29 cellular contexts compared by ENCODE assay signal in the genomic region with DNA sequence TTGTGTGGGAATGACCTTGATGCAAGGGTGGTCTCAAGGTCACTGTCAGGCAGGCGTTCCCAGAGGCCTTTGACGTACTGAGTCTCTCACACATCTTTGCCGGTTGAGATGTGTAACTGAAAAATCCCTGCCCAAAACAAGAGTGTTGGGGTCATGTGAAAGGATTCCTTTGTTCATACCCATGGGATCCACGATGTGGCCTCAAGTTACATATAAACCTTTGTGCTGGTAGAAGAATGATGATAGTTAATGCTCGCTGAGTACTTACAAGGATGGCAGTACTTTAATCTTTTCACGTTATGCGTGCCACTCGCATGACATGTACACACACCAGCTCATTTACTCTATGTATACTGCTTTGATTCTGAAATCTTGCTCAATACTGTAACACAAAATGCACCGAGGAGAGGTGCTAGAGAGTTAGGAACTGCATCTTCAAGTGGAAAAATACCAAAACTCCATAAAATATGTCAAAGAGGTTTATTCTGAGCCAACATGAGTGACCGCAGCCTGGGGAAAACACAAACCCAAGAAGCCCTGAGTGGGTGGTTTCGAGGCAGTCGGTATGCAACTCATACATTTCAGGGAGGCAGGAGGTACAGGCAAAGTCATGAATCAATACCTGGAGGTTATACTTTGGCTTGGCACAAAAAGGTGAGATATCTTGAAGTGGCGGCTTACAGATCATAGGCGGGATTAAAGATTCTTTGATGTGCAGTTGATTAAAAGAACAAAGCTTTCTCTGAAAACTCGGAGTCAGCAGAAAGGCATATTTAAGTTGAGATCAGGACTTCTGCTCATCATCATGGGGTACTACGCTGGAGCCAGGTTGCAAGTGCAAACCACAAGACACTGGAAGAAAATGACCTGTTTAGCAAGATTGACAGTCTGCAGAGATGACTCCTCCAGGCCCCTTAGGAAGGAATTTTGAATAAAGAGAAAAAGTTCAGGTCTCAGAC.
DNase-seq lines count a peak whose midpoint lies in the region; ATAC-seq, FAIRE-seq and TF ChIP-seq lines count a peak whose summit lies in the region.
"Had no signal": no experiment of that assay in that cellular context is flagged by ENCODE, and none has a peak within 500 bp of the region (broad histone marks: within the 10 kb centered on the region; RNA-seq: fewer than 3 reads in every experiment).

No MANE protein-coding gene starts in this region.

- H2BK5ac ChIP-seq in IMR-90 (ENCODE audit: low read depth, low read length, poor library complexity, severe bottlenecking), result no peak overlapping the region

- H3K9me1 ChIP-seq in IMR-90 (ENCODE audit: insufficient read depth, low read length), result peaks cover 12% of the 10 kb centered on the region; the same call in 1 of the 2 replicates
- no peaks in the 10 kb centered on the region for H3K9me1 ChIP-seq in K562 (ENCODE audit: control insufficient read depth, insufficient read depth, low read length)

- CTCF ChIA-PET in IMR-90 (lab: Yijun Ruan, JAX), result interaction anchor here (0.6 to 1.5 kb wide), 3 partner anchors 11 to 40 kb away, joined by 3 to 5 read pairs (median 3); no protein-coding TSS in a partner anchor
- CTCF ChIA-PET in K562 (lab: Yijun Ruan, JAX; ENCODE audit: low intra/inter-chr PET ratio), result no interaction called here

- intact Hi-C loops in IMR-90 (cut with micrococcal nuclease), result no loop called here
- intact Hi-C loops in K562 (cut with micrococcal nuclease), result no loop called here
- intact Hi-C loops in lower lobe of right lung (cut with DNase I), result no loop called here

- WGBS in IMR-90 (ENCODE audit: extremely low coverage in 2 of 2, insufficient read length in 1 of 2), 2 experiments, result 57% methylated on average over 3 of the region's 16 CpGs; no CpG with 5 or more reads in 1 of the 2 experiments
- 60% methylated on average over 16 of the region's 16 CpGs for WGBS in K562 (ENCODE audit: insufficient coverage, low coverage, missing lambda C conversion rate)

- in situ Hi-C loops in IMR-90 (cut with MboI; ENCODE audit: low sequenced_read_pairs), result no loop called here
- in situ Hi-C loops in K562 (cut with MboI), result no loop called here

- H2BK15ac ChIP-seq in IMR-90 (ENCODE audit: low read depth, low read length), result no peak overlapping the region

- TF ChIP-seq RAD21 in IMR-90 (IDR thresholded peaks at IDR 0.05; ENCODE audit: low read length), result peak; percentile 24; the same call in 1 of the 2 replicates
- no peak for TF ChIP-seq RAD21 in K562 (CRISPR knock-in tag; conservative IDR thresholded peaks at IDR 0.05 in 1 of 2, IDR thresholded peaks at IDR 0.05 in 1 of 2)

- H3K79me2 ChIP-seq in K562 (ENCODE audit: control insufficient read depth, insufficient read depth, low read length), result no peaks in the 10 kb centered on the region

- H3K27ac ChIP-seq in IMR-90 (ENCODE audit: insufficient read depth, low read length) (no peak overlapping the region), K562 (ENCODE audit: extremely low read depth, low read depth, low read length) (no peak overlapping the region), lower lobe of right lung (no peak overlapping the region)
- H3K27ac ChIP-seq: spleen, thyroid gland had no signal

- TF ChIP-seq CTCF in IMR-90 (conservative IDR thresholded peaks at IDR 0.05; ENCODE audit: low read depth, low read length) (peak; percentile 31; the same call in 1 of the 2 replicates), K562 (IDR thresholded peaks at IDR 0.05 in 2 of 3, conservative IDR thresholded peaks at IDR 0.05 in 1 of 3; ENCODE audit: insufficient read depth in 2 of 3, low read depth in 1 of 3, low read length in 3 of 3) (no peak), lower lobe of right lung (IDR thresholded peaks at IDR 0.05) (no peak)

- no peak overlapping the region for H3K56ac ChIP-seq in IMR-90 (ENCODE audit: extremely low read depth, insufficient read depth, low read length)

- H3K18ac ChIP-seq in IMR-90 (ENCODE audit: low read depth, low read length), result no peak overlapping the region

- no peak overlapping the region for H4K5ac ChIP-seq in IMR-90 (ENCODE audit: low read depth, low read length)

- no peaks in the 10 kb centered on the region for H3K36me3 ChIP-seq in IMR-90 (ENCODE audit: control insufficient read depth, insufficient read depth, low read length)
- no peaks in the 10 kb centered on the region for H3K36me3 ChIP-seq in K562 (ENCODE audit: control insufficient read depth, insufficient read depth, low read length)
- H3K36me3 ChIP-seq in lower lobe of right lung, result no peaks in the 10 kb centered on the region
- H3K36me3 ChIP-seq: spleen, thyroid gland had no signal

- H3K27me3 ChIP-seq in IMR-90 (ENCODE audit: control insufficient read depth, insufficient read depth, low read length) (no peaks in the 10 kb centered on the region), K562 (ENCODE audit: control insufficient read depth in 2 of 2, insufficient read depth in 2 of 2, low read length in 2 of 2) (no peaks in the 10 kb centered on the region), lower lobe of right lung (ENCODE audit: low read depth) (no peaks in the 10 kb centered on the region)
- H3K27me3 ChIP-seq: spleen, thyroid gland had no signal

- FAIRE-seq in K562 (lab: Jason Lieb, UNC), result no peak
- FAIRE-seq: endometrium, G401.6 had no signal

- no peak overlapping the region for H2AK5ac ChIP-seq in IMR-90 (ENCODE audit: low read depth, low read length)

- H3K9me3 ChIP-seq in IMR-90 (ENCODE audit: control insufficient read depth, insufficient read depth, low read length), result no peaks in the 10 kb centered on the region
- H3K9me3 ChIP-seq in K562 (replicated peaks; ENCODE audit: control insufficient read depth, insufficient read depth, low read depth, low read length), result no peaks in the 10 kb centered on the region
- no peaks in the 10 kb centered on the region for H3K9me3 ChIP-seq in lower lobe of right lung
- H3K9me3 ChIP-seq: thyroid gland had no signal

- H3K4me3 ChIP-seq in IMR-90 (ENCODE audit: insufficient read depth, low read depth, low read length) (no peak overlapping the region), K562 (no peak overlapping the region), lower lobe of right lung (no peak overlapping the region)
- H3K4me3 ChIP-seq: spleen, thyroid gland had no signal

- H2AK9ac ChIP-seq in IMR-90 (replicated peaks; ENCODE audit: low read depth, low read length, poor library complexity), result no peak overlapping the region

- POLR2A ChIA-PET in IMR-90 (lab: Charles Lee; ENCODE audit: unreplicated experiment) (no interaction called here), K562 (lab: Yijun Ruan, JAX) (interaction anchor here (0.6 kb wide), 1 partner anchor 312 kb away, joined by 3 read pairs; no protein-coding TSS in a partner anchor)

- H3K79me1 ChIP-seq in IMR-90 (ENCODE audit: low read depth in 1 of 2, low read length in 2 of 2), result no peaks in the 10 kb centered on the region

- peak; percentile 44 for ATAC-seq in IMR-90 (ENCODE audit: low read depth)
- ATAC-seq in K562, result no peak
- peak; percentile 29 to 62 for ATAC-seq in lower lobe of right lung
- ATAC-seq in GM18861 (IDR thresholded peaks at IDR 0.05; ENCODE audit: unreplicated experiment), result no peak
- ATAC-seq in GM18867 (IDR thresholded peaks at IDR 0.05; ENCODE audit: unreplicated experiment), result no peak
- ATAC-seq in HG03135 (IDR thresholded peaks at IDR 0.05; ENCODE audit: unreplicated experiment), result no peak
- ATAC-seq: CD8-positive, alpha-beta T cell; left cardiac atrium; naive thymus-derived CD4-positive, alpha-beta T cell; PC-3; stimulated activated naive CD8-positive, alpha-beta T cell treated with anti-CD3 and anti-CD28 coated beads, Interleukin-15, Interleukin-2, amounts not matched to agents 100 U/mL and 50 U/mL, for 24 hours had no signal

- H3K4ac ChIP-seq in IMR-90 (ENCODE audit: low read depth, low read length), result no peak overlapping the region

- H3K4me1 ChIP-seq in IMR-90 (ENCODE audit: control insufficient read depth, insufficient read depth, low read length) (peaks cover 4% of the 10 kb centered on the region; the same call in 1 of the 2 replicates), K562 (replicated peaks in 1 of 2; ENCODE audit: control insufficient read depth in 2 of 2, insufficient read depth in 2 of 2, low read length in 2 of 2) (peaks cover 0 to 5% of the 10 kb centered on the region in 2 experiments; a peak in 1 of 5 replicates), lower lobe of right lung (no peaks in the 10 kb centered on the region)
- H3K4me1 ChIP-seq: spleen, thyroid gland had no signal

- H3K4me2 ChIP-seq in IMR-90 (ENCODE audit: low read depth, low read length), result no peak overlapping the region
- H3K4me2 ChIP-seq in K562 (ENCODE audit: insufficient read depth, low read length), result no peak overlapping the region

- no peak for TF ChIP-seq EP300 in K562 (IDR thresholded peaks at IDR 0.05; ENCODE audit: low read length)

- H4K20me1 ChIP-seq in IMR-90 (ENCODE audit: insufficient read depth, low read length) (no peaks in the 10 kb centered on the region), K562 (replicated peaks; ENCODE audit: control insufficient read depth, insufficient read depth, low read length) (no peaks in the 10 kb centered on the region)

- no peak overlapping the region for H2BK20ac ChIP-seq in IMR-90 (ENCODE audit: low read depth, low read length)

- DNase-seq in COLO829 (ENCODE audit: low spot score), result peak; percentile 85
- DNase-seq in IMR-90, result peak; percentile 50
- DNase-seq in K562 (ENCODE audit: extremely low read depth in 1 of 4, low spot score in 3 of 4), result no peak
- DNase-seq in lower lobe of right lung, result no peak
- DNase-seq: activated CD4-positive, CD25-positive, alpha-beta regulatory T cell treated with anti-CD3 and anti-CD28 coated beads, Interleukin-2, amount 50 U/mL, for 72 hours; activated naive CD4-positive, alpha-beta T cell treated with anti-CD3 and anti-CD28 coated beads, Interleukin-2, amount 50 U/mL, for 16 hours; activated T-cell treated with anti-CD3 and anti-CD28 coated beads, Interleukin-2, amount 50 U/mL, for 48 hours; AML-193; anterior cingulate cortex; CD8-positive, alpha-beta T cell; central memory CD4-positive, alpha-beta T cell; DMS153; left cardiac atrium; naive thymus-derived CD4-positive, alpha-beta T cell; NCI-H1105 treated with DMSO at 0.1 percent for 48 hours; NCI-H2029 treated with DMSO at 0.1 percent for 48 hours; NCI-H446 treated with DMSO at 0.1 percent for 48 hours; occipital lobe; PC-3; SIG-M5; spleen; stimulated activated CD4-positive, alpha-beta T cell treated with anti-CD3 and anti-CD28 coated beads, Interleukin-4, amount 100 ng/mL, for 24 hours; stimulated activated naive CD8-positive, alpha-beta T cell treated with anti-CD3 and anti-CD28 coated beads, Interleukin-15, Interleukin-2, amounts not matched to agents 100 U/mL and 50 U/mL, for 24 hours; thyroid gland had no signal

- dilution Hi-C loops in IMR-90 (cut with HindIII; ENCODE audit: low sequenced_read_pairs, unreplicated experiment), result no loop called here

- H2AFZ ChIP-seq in IMR-90 (replicated peaks; ENCODE audit: low read length, poor library complexity), result no peak overlapping the region
- peak overlapping the region; percentile 32; the same call in 1 of the 2 replicates for H2AFZ ChIP-seq in K562 (ENCODE audit: low read depth, low read length)

- BruUV-seq in IMR-90 (replicated peaks; lab: Mats Ljungman, UMichigan) (no TSS peak), K562 (replicated peaks; lab: Mats Ljungman, UMichigan) (no TSS peak)

- no peak overlapping the region for H4K91ac ChIP-seq in IMR-90 (ENCODE audit: insufficient read depth, low read depth, low read length)

- no peak overlapping the region for H3K14ac ChIP-seq in IMR-90 (replicated peaks; ENCODE audit: low read depth, low read length)

- H3K23ac ChIP-seq in IMR-90 (ENCODE audit: low read depth, low read length), result no peak overlapping the region

- H2BK120ac ChIP-seq in IMR-90 (ENCODE audit: low read depth, low read length), result no peak overlapping the region

- no peak overlapping the region; a peak in 1 of 4 replicates for H4K8ac ChIP-seq in IMR-90 (ENCODE audit: low read depth in 2 of 2, low read length in 2 of 2)

- TF ChIP-seq POLR2A in IMR-90 (IDR thresholded peaks at IDR 0.05; ENCODE audit: low read depth, low read length) (no peak), K562 (conservative IDR thresholded peaks at IDR 0.05) (no peak)

- no peak overlapping the region for H3K9ac ChIP-seq in IMR-90 (ENCODE audit: low read depth, low read length)
- no peak overlapping the region for H3K9ac ChIP-seq in K562 (ENCODE audit: insufficient read depth in 1 of 2, low read depth in 2 of 2, low read length in 2 of 2)

Comparison
In these comparisons a context has a peak if more than half of its experiments do, and no peak if none do; other contexts are left out.
1. DNase-seq: peak in COLO829 (single experiment) and IMR-90 (single experiment); none in K562 (0 of 4) and lower lobe of right lung (single experiment).
2. ATAC-seq: peak in IMR-90 (single experiment) and lower lobe of right lung (2 of 2); none in K562 (single experiment), GM18861 (single experiment), GM18867 (single experiment) and HG03135 (single experiment).